25 cellular contexts compared by ENCODE assay signal in the genomic region with DNA sequence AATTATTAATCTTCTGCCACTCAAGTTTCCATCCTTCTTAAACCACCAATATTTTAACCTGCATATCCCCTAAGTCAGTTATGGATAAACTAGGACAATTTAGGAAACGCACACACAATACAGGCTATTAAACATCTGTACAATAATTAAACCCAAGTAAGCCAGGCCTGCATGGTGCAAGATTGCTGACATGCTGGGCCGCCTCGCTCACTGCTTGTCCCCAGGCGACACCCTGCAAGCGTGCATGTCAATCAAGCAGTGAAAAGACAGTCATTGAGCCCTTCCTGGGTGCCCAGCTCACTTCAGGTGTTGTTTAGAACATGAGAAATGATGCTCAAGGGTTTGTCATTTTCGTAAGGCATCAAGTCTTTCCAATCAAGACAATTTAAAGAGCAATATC.
DNase-seq lines count a peak whose midpoint lies in the region; ATAC-seq, FAIRE-seq and TF ChIP-seq lines count a peak whose summit lies in the region.
"Had no signal": no experiment of that assay in that cellular context is flagged by ENCODE, and none has a peak within 500 bp of the region (broad histone marks: within the 10 kb centered on the region; RNA-seq: fewer than 3 reads in every experiment).

No MANE protein-coding gene starts in this region.

- H3K27ac ChIP-seq in VCaP, result peak overlapping the region; percentile 46
- H3K27ac ChIP-seq in GM12878 (ENCODE audit: control insufficient read depth, insufficient read depth), result no peak overlapping the region
- peak overlapping the region in 2 of 3 donors; percentile 32 to 71 for H3K27ac ChIP-seq in right lobe of liver
- no peak overlapping the region for H3K27ac ChIP-seq in vagina
- H3K27ac ChIP-seq: A549; BLaER1 treated with 17β-estradiol and CSF1 and Interleukin-3, amounts not matched to agents 10 nM and 100 nM; GM23248 had no signal

- no peak overlapping the region for H2AFZ ChIP-seq in GM12878 (ENCODE audit: control insufficient read depth, low read depth, low read length)
- H2AFZ ChIP-seq: GM23248 had no signal

- no peak overlapping the region for H3K27ac Mint-ChIP-seq in stimulated activated memory B cell treated with anti-CD40 and anti-IgM and Interleukin-4, amounts not matched to agents 10 μg/mL and 1 μg/mL and 100 μg/mL, for 72 hours
- H3K27ac Mint-ChIP-seq: CD14-positive monocyte; CD4-positive, alpha-beta T cell; CD8-positive, alpha-beta memory T cell had no signal

- H3K9me3 Mint-ChIP-seq in stimulated activated memory B cell treated with anti-CD40 and anti-IgM and Interleukin-4, amounts not matched to agents 10 μg/mL and 1 μg/mL and 100 μg/mL, for 72 hours, result peaks cover 15% of the 10 kb centered on the region

- H3K4me1 Mint-ChIP-seq in stimulated activated memory B cell treated with anti-CD40 and anti-IgM and Interleukin-4, amounts not matched to agents 10 μg/mL and 1 μg/mL and 100 μg/mL, for 72 hours, result no peaks in the 10 kb centered on the region
- H3K4me1 Mint-ChIP-seq: CD14-positive monocyte; CD8-positive, alpha-beta memory T cell had no signal

- H3K4me1 ChIP-seq in GM12878 (ENCODE audit: control insufficient read depth, insufficient read depth, low read length), result no peaks in the 10 kb centered on the region
- H3K4me1 ChIP-seq in right lobe of liver, result peaks cover 0 to 21% (median 8%) of the 10 kb centered on the region in 4 donors
- H3K4me1 ChIP-seq in vagina, result no peaks in the 10 kb centered on the region
- H3K4me1 ChIP-seq: A549; BE2C; BLaER1 treated with 17β-estradiol and CSF1 and Interleukin-3, amounts not matched to agents 10 nM and 100 nM had no signal

- ATAC-seq in GM12878 (no peak), right lobe of liver (peak; percentile 37 to 70 (median 60)), GM21619 (IDR thresholded peaks at IDR 0.05; ENCODE audit: unreplicated experiment) (no peak)
- ATAC-seq in stimulated activated memory B cell treated with anti-CD40 and anti-IgM and Interleukin-4, amounts not matched to agents 10 μg/mL and 1 μg/mL and 100 μg/mL, for 72 hours, result no peak
- ATAC-seq: A549 had no signal

- H3K79me2 ChIP-seq in GM12878 (ENCODE audit: control insufficient read depth, insufficient read depth, low read length), result no peaks in the 10 kb centered on the region

- H3K27me3 ChIP-seq in GM12878 (replicated peaks in 1 of 2; ENCODE audit: control insufficient read depth in 2 of 2, insufficient read depth in 2 of 2, low read length in 1 of 2) (no peaks in the 10 kb centered on the region; a peak in 1 of 4 replicates), right lobe of liver (no peaks in the 10 kb centered on the region), vagina (no peaks in the 10 kb centered on the region)
- H3K27me3 ChIP-seq: BE2C; BLaER1 treated with 17β-estradiol and CSF1 and Interleukin-3, amounts not matched to agents 10 nM and 100 nM had no signal

- RAD21 ChIA-PET in GM12878 (lab: Charles Lee; ENCODE audit: unreplicated experiment), result no interaction called here

- no peak overlapping the region for H3K4me3 Mint-ChIP-seq in stimulated activated memory B cell treated with anti-CD40 and anti-IgM and Interleukin-4, amounts not matched to agents 10 μg/mL and 1 μg/mL and 100 μg/mL, for 72 hours
- H3K4me3 Mint-ChIP-seq: CD14-positive monocyte; CD4-positive, alpha-beta T cell; CD8-positive, alpha-beta memory T cell had no signal

- FAIRE-seq in GM12878 (lab: Jason Lieb, UNC), result no peak
- FAIRE-seq: A549, D721Med, GM12892, H1 had no signal

- TF ChIP-seq POLR2A in GM12878 (IDR thresholded peaks at IDR 0.05; ENCODE audit: low read depth, low read length) (no peak), right lobe of liver (IDR thresholded peaks at IDR 0.05) (no peak), vagina (IDR thresholded peaks at IDR 0.05) (no peak)

- no peaks in the 10 kb centered on the region for H4K20me1 ChIP-seq in GM12878 (ENCODE audit: control insufficient read depth, insufficient read depth)
- H4K20me1 ChIP-seq: BLaER1 treated with 17β-estradiol and CSF1 and Interleukin-3, amounts not matched to agents 10 nM and 100 nM had no signal

- BruUV-seq in GM12878 (replicated peaks; lab: Mats Ljungman, UMichigan), result no TSS peak

- H3K36me3 Mint-ChIP-seq in stimulated activated memory B cell treated with anti-CD40 and anti-IgM and Interleukin-4, amounts not matched to agents 10 μg/mL and 1 μg/mL and 100 μg/mL, for 72 hours, result no peaks in the 10 kb centered on the region
- H3K36me3 Mint-ChIP-seq: CD14-positive monocyte; CD8-positive, alpha-beta memory T cell had no signal

- TF ChIP-seq EP300 in GM12878 (IDR thresholded peaks at IDR 0.05; ENCODE audit: borderline replicate concordance in 1 of 2, control insufficient read depth in 1 of 2, low read depth in 2 of 2, low read length in 2 of 2), result no peak

- in situ Hi-C loops in GM12878 (cut with MboI), result no loop called here

- POLR2A ChIA-PET in GM12878 (lab: Charles Lee), result no interaction called here

- no peak overlapping the region for H3K9ac ChIP-seq in GM12878 (ENCODE audit: control insufficient read depth, insufficient read depth, low read length)
- H3K9ac ChIP-seq: BLaER1 treated with 17β-estradiol and CSF1 and Interleukin-3, amounts not matched to agents 10 nM and 100 nM; GM23248 had no signal

- WGBS in GM12878 (ENCODE audit: insufficient coverage, insufficient replicate concordance, low lambda C conversion rate, missing lambda C conversion rate), result 19% methylated on average over 6 of the region's 6 CpGs
- 35% methylated on average over 6 of the region's 6 CpGs for WGBS in right lobe of liver (ENCODE audit: insufficient coverage, low coverage, low lambda C conversion rate, missing lambda C conversion rate)

- TF ChIP-seq RAD21 in GM12878 (IDR thresholded peaks at IDR 0.05; ENCODE audit: insufficient read depth, low read depth, low read length), result no peak

- TF ChIP-seq CTCF in VCaP (conservative IDR thresholded peaks at IDR 0.05), result no peak
- TF ChIP-seq CTCF in GM12878 (IDR thresholded peaks at IDR 0.05 in 2 of 3, conservative IDR thresholded peaks at IDR 0.05 in 1 of 3; ENCODE audit: control insufficient read depth in 2 of 3, extremely low read depth in 1 of 3, insufficient read depth in 1 of 3, low read depth in 3 of 3, low read length in 3 of 3), result no peak
- TF ChIP-seq CTCF in right lobe of liver (IDR thresholded peaks at IDR 0.05), result no peak
- TF ChIP-seq CTCF in vagina (IDR thresholded peaks at IDR 0.05), result no peak

- DNase-seq in GM12878 (ENCODE audit: low read depth, low spot score) (no peak), right lobe of liver (no peak), vagina (ENCODE audit: extremely low spot score in 2 of 2) (no peak)
- DNase-seq: 8988T; ACHN; AML-193; BE2C; CD4-positive, alpha-beta T cell; CD8-positive, alpha-beta memory T cell; DMS 273 treated with DMSO at 0.1 percent for 48 hours; DMS53; DMS79 treated with DMSO at 0.1 percent for 48 hours; GF-D8; GM23248; H7; HCEC 1CT had no signal

- H3K27me3 Mint-ChIP-seq in stimulated activated memory B cell treated with anti-CD40 and anti-IgM and Interleukin-4, amounts not matched to agents 10 μg/mL and 1 μg/mL and 100 μg/mL, for 72 hours, result no peaks in the 10 kb centered on the region
- H3K27me3 Mint-ChIP-seq: CD4-positive, alpha-beta T cell; CD8-positive, alpha-beta memory T cell had no signal

- intact Hi-C loops in GM12878 (cut with micrococcal nuclease; ENCODE audit: unreplicated experiment), result no loop called here
- intact Hi-C loops in right lobe of liver (cut with DNase I), result no loop called here
- intact Hi-C loops in vagina (cut with DNase I), result no loop called here

- H3K36me3 ChIP-seq in GM12878 (ENCODE audit: control insufficient read depth in 2 of 2, insufficient read depth in 2 of 2, low read length in 1 of 2), result no peaks in the 10 kb centered on the region
- no peaks in the 10 kb centered on the region for H3K36me3 ChIP-seq in right lobe of liver
- no peaks in the 10 kb centered on the region for H3K36me3 ChIP-seq in vagina
- H3K36me3 ChIP-seq: BE2C; BLaER1 treated with 17β-estradiol and CSF1 and Interleukin-3, amounts not matched to agents 10 nM and 100 nM had no signal

- H3K4me3 ChIP-seq in GM12878, result no peak overlapping the region
- H3K4me3 ChIP-seq in right lobe of liver, result no peak overlapping the region
- no peak overlapping the region for H3K4me3 ChIP-seq in vagina
- H3K4me3 ChIP-seq: A549; BLaER1 treated with 17β-estradiol and CSF1 and Interleukin-3, amounts not matched to agents 10 nM and 100 nM; GM23248 had no signal

- SMC1A ChIA-PET in GM12878 (lab: Charles Lee; ENCODE audit: uncharacterized antibody, unreplicated experiment), result no interaction called here

- H3K4me2 ChIP-seq in GM12878 (ENCODE audit: control insufficient read depth, insufficient read depth), result no peak overlapping the region
- H3K4me2 ChIP-seq: A549; BLaER1 treated with 17β-estradiol and CSF1 and Interleukin-3, amounts not matched to agents 10 nM and 100 nM had no signal

- H3K9me3 ChIP-seq in GM12878 (replicated peaks; ENCODE audit: control insufficient read depth, insufficient read depth, low read length), result no peaks in the 10 kb centered on the region
- H3K9me3 ChIP-seq in right lobe of liver, result no peaks in the 10 kb centered on the region
- H3K9me3 ChIP-seq in vagina, result no peaks in the 10 kb centered on the region
- H3K9me3 ChIP-seq: BE2C had no signal

- CTCF ChIA-PET in GM12878 (lab: Yijun Ruan, JAX), result no interaction called here

TF ChIP-seq in GM12878, 131 proteins besides CTCF, POLR2A, EP300 and RAD21:
- no peak for TF ChIP-seq MTA3 (IDR thresholded peaks at IDR 0.05; ENCODE audit: borderline replicate concordance, low read length)
- no peak for TF ChIP-seq DPF2 (IDR thresholded peaks at IDR 0.05)
- TF ChIP-seq CREB1 (IDR thresholded peaks at IDR 0.05; ENCODE audit: low read depth), result no peak
- TF ChIP-seq, protein P1, sequence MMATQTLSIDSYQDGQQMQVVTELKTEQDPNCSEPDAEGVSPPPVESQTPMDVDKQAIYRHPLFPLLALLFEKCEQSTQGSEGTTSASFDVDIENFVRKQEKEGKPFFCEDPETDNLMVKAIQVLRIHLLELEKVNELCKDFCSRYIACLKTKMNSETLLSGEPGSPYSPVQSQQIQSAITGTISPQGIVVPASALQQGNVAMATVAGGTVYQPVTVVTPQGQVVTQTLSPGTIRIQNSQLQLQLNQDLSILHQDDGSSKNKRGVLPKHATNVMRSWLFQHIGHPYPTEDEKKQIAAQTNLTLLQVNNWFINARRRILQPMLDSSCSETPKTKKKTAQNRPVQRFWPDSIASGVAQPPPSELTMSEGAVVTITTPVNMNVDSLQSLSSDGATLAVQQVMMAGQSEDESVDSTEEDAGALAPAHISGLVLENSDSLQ (IDR thresholded peaks at IDR 0.05), result peak; percentile 25; the same call in 1 of the 2 replicates
TF ChIP-seq in GM12878: peak in this region for 1.

Comparison
In these comparisons a context has a peak if more than half of its experiments do, and no peak if none do; other contexts are left out.
1. H3K27ac ChIP-seq: peak in VCaP (single experiment) and right lobe of liver (2 of 3); none in GM12878 (single experiment) and vagina (single experiment).
2. ATAC-seq: peak in right lobe of liver (4 of 4); none in GM12878 (single experiment), stimulated activated memory B cell treated with anti-CD40 and anti-IgM and Interleukin-4, amounts not matched to agents 10 μg/mL and 1 μg/mL and 100 μg/mL, for 72 hours (single experiment) and GM21619 (single experiment).